In the genomic region with DNA sequence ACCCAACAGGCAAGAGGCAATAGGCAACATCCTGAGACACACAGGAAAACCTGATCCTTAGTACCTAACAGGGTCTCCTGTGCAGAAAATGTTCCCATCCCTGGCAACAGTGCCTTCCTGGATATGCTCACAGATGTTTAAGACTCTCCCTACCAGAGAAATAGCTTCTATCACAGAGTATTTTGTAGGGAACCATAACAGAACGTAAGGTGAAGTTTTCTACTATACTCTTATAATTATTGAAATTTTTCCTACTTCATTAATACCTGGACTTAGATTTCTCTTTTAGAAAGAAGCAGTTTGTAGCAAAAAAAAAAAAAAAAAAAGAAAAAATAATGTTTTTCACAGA, we compare ENCODE assay signal across 1 cellular context.
TF ChIP-seq lines count a peak whose summit lies in the region.

No MANE protein-coding gene starts in this region.

TF ChIP-seq in HepG2, 621 proteins besides CTCF, POLR2A, EP300 and RAD21:
- TF ChIP-seq, protein P1, sequence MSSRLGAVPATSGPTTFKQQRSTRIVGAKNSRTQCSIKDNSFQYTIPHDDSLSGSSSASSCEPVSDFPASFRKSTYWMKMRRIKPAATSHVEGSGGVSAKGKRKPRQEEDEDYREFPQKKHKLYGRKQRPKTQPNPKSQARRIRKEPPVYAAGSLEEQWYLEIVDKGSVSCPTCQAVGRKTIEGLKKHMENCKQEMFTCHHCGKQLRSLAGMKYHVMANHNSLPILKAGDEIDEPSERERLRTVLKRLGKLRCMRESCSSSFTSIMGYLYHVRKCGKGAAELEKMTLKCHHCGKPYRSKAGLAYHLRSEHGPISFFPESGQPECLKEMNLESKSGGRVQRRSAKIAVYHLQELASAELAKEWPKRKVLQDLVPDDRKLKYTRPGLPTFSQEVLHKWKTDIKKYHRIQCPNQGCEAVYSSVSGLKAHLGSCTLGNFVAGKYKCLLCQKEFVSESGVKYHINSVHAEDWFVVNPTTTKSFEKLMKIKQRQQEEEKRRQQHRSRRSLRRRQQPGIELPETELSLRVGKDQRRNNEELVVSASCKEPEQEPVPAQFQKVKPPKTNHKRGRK (CRISPR knock-in tag; IDR thresholded peaks at IDR 0.05), result 0 out of 2 replicates have a peak, but pooled peaks have one; percentile 19
- TF ChIP-seq PAX8 (CRISPR knock-in tag; IDR thresholded peaks at IDR 0.05; ENCODE audit: borderline replicate concordance) (no peak), ZSCAN30 (CRISPR knock-in tag; IDR thresholded peaks at IDR 0.05) (no peak), MZF1 (CRISPR knock-in tag; IDR thresholded peaks at IDR 0.05; ENCODE audit: borderline replicate concordance) (no peak), ZFP90 (CRISPR knock-in tag; IDR thresholded peaks at IDR 0.05; ENCODE audit: borderline replicate concordance) (no peak), RAD51 (IDR thresholded peaks at IDR 0.05; ENCODE audit: borderline replicate concordance) (no peak), NCOA2 (CRISPR knock-in tag; IDR thresholded peaks at IDR 0.05) (peak; percentile 4; the same call in 1 of the 2 replicates), SUZ12 (IDR thresholded peaks at IDR 0.05; ENCODE audit: low read depth, low read length) (no peak), KLF16 (CRISPR knock-in tag; IDR thresholded peaks at IDR 0.05) (0 out of 4 replicates have a peak, but pooled peaks of 1 of the 2 experiments have one; percentile 0), ZNF430 (CRISPR knock-in tag; IDR thresholded peaks at IDR 0.05) (no peak; the same call in 1 of the 2 replicates), ZNF75D (CRISPR knock-in tag; IDR thresholded peaks at IDR 0.05; ENCODE audit: borderline replicate concordance) (no peak), REL (CRISPR knock-in tag; conservative IDR thresholded peaks at IDR 0.05) (no peak), TARDBP (CRISPR knock-in tag; IDR thresholded peaks at IDR 0.05) (0 out of 2 replicates have a peak, but pooled peaks have one; percentile 55), ZNF24 (IDR thresholded peaks at IDR 0.05) (0 out of 2 replicates have a peak, but pooled peaks have one; percentile 32), MIXL1 (CRISPR knock-in tag; IDR thresholded peaks at IDR 0.05) (0 out of 2 replicates have a peak, but pooled peaks have one; percentile 4), CCDC6 (CRISPR knock-in tag; IDR thresholded peaks at IDR 0.05) (no peak), ZNF549 (CRISPR knock-in tag; IDR thresholded peaks at IDR 0.05) (no peak), ZNF446 (CRISPR knock-in tag; IDR thresholded peaks at IDR 0.05) (no peak), NPAS2 (CRISPR knock-in tag; IDR thresholded peaks at IDR 0.05; ENCODE audit: borderline replicate concordance) (no peak), CAMTA2 (CRISPR knock-in tag; IDR thresholded peaks at IDR 0.05; ENCODE audit: borderline replicate concordance) (no peak)
- TF ChIP-seq, protein P2, sequence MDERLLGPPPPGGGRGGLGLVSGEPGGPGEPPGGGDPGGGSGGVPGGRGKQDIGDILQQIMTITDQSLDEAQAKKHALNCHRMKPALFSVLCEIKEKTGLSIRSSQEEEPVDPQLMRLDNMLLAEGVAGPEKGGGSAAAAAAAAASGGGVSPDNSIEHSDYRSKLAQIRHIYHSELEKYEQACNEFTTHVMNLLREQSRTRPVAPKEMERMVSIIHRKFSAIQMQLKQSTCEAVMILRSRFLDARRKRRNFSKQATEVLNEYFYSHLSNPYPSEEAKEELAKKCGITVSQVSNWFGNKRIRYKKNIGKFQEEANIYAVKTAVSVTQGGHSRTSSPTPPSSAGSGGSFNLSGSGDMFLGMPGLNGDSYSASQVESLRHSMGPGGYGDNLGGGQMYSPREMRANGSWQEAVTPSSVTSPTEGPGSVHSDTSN (CRISPR knock-in tag; IDR thresholded peaks at IDR 0.05), result no peak
- TF ChIP-seq, protein P3, sequence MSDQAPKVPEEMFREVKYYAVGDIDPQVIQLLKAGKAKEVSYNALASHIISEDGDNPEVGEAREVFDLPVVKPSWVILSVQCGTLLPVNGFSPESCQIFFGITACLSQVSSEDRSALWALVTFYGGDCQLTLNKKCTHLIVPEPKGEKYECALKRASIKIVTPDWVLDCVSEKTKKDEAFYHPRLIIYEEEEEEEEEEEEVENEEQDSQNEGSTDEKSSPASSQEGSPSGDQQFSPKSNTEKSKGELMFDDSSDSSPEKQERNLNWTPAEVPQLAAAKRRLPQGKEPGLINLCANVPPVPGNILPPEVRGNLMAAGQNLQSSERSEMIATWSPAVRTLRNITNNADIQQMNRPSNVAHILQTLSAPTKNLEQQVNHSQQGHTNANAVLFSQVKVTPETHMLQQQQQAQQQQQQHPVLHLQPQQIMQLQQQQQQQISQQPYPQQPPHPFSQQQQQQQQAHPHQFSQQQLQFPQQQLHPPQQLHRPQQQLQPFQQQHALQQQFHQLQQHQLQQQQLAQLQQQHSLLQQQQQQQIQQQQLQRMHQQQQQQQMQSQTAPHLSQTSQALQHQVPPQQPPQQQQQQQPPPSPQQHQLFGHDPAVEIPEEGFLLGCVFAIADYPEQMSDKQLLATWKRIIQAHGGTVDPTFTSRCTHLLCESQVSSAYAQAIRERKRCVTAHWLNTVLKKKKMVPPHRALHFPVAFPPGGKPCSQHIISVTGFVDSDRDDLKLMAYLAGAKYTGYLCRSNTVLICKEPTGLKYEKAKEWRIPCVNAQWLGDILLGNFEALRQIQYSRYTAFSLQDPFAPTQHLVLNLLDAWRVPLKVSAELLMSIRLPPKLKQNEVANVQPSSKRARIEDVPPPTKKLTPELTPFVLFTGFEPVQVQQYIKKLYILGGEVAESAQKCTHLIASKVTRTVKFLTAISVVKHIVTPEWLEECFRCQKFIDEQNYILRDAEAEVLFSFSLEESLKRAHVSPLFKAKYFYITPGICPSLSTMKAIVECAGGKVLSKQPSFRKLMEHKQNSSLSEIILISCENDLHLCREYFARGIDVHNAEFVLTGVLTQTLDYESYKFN (CRISPR knock-in tag; conservative IDR thresholded peaks at IDR 0.05), result 0 out of 2 replicates have a peak, but pooled peaks have one; percentile 2
- TF ChIP-seq, protein P4, sequence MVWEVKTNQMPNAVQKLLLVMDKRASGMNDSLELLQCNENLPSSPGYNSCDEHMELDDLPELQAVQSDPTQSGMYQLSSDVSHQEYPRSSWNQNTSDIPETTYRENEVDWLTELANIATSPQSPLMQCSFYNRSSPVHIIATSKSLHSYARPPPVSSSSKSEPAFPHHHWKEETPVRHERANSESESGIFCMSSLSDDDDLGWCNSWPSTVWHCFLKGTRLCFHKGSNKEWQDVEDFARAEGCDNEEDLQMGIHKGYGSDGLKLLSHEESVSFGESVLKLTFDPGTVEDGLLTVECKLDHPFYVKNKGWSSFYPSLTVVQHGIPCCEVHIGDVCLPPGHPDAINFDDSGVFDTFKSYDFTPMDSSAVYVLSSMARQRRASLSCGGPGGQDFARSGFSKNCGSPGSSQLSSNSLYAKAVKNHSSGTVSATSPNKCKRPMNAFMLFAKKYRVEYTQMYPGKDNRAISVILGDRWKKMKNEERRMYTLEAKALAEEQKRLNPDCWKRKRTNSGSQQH (CRISPR knock-in tag; IDR thresholded peaks at IDR 0.05; ENCODE audit: low read depth), result no peak
- TF ChIP-seq, protein P5, sequence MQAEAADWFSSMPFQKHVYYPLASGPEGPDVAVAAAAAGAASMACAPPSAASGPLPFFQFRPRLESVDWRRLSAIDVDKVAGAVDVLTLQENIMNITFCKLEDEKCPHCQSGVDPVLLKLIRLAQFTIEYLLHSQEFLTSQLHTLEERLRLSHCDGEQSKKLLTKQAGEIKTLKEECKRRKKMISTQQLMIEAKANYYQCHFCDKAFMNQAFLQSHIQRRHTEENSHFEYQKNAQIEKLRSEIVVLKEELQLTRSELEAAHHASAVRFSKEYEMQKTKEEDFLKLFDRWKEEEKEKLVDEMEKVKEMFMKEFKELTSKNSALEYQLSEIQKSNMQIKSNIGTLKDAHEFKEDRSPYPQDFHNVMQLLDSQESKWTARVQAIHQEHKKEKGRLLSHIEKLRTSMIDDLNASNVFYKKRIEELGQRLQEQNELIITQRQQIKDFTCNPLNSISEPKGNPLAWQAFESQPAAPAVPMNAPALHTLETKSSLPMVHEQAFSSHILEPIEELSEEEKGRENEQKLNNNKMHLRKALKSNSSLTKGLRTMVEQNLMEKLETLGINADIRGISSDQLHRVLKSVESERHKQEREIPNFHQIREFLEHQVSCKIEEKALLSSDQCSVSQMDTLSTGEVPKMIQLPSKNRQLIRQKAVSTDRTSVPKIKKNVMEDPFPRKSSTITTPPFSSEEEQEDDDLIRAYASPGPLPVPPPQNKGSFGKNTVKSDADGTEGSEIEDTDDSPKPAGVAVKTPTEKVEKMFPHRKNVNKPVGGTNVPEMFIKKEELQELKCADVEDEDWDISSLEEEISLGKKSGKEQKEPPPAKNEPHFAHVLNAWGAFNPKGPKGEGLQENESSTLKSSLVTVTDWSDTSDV (CRISPR knock-in tag; IDR thresholded peaks at IDR 0.05), result no peak
- TF ChIP-seq, protein P6, sequence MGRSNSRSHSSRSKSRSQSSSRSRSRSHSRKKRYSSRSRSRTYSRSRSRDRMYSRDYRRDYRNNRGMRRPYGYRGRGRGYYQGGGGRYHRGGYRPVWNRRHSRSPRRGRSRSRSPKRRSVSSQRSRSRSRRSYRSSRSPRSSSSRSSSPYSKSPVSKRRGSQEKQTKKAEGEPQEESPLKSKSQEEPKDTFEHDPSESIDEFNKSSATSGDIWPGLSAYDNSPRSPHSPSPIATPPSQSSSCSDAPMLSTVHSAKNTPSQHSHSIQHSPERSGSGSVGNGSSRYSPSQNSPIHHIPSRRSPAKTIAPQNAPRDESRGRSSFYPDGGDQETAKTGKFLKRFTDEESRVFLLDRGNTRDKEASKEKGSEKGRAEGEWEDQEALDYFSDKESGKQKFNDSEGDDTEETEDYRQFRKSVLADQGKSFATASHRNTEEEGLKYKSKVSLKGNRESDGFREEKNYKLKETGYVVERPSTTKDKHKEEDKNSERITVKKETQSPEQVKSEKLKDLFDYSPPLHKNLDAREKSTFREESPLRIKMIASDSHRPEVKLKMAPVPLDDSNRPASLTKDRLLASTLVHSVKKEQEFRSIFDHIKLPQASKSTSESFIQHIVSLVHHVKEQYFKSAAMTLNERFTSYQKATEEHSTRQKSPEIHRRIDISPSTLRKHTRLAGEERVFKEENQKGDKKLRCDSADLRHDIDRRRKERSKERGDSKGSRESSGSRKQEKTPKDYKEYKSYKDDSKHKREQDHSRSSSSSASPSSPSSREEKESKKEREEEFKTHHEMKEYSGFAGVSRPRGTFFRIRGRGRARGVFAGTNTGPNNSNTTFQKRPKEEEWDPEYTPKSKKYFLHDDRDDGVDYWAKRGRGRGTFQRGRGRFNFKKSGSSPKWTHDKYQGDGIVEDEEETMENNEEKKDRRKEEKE (IDR thresholded peaks at IDR 0.05), result no peak
